Comparison of ENCODE assay signal across 15 cellular contexts in the genomic region with DNA sequence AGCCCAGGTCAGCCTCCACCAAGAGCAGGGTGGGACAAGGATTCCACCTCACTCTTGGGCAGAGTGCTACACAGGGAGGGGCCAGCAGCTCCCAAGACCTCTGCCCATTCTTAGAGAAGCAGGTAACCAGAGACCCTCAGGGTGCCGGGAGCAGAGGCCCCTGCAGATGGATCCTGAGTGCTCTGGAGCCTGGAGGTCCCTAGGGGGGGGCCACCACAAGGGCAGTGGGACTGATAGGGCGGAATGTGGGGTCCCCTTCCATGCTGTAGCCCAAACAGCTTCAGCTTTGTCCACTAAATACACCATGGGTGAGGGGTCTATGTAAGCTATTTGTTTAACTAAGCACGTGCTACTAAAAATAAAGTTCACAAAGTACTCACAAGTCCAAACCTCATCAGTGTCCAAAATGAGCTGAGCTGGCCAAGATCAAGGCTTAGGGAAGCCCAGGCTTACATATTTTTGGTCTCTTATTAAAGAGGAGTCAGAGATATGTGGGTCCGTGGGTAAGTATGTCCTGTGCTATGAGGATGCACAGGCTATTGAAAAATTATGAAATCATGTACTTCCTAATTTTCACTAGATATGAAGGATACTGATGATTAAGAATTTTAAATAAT.
"Had no signal": no experiment of that assay in that cellular context is flagged by ENCODE, and none has a peak within 500 bp of the region (broad histone marks: within the 10 kb centered on the region; RNA-seq: fewer than 3 reads in every experiment).

No MANE protein-coding gene starts in this region.

- H3K27me3 ChIP-seq: esophagus squamous epithelium, neural progenitor cell, pancreas had no signal

- DNase-seq: activated CD4-positive, alpha-beta T cell treated with anti-CD3 and anti-CD28 coated beads, Interleukin-2, amount 10 ng/mL, durations not matched to agents 24 days and 14 days; activated gamma-delta T cell treated with Interleukin-2 at 50 U/mL for 16 hours; activated naive CD8-positive, alpha-beta T cell treated with anti-CD3 and anti-CD28 coated beads for 36 hours; activated T-cell treated with anti-CD3 and anti-CD28 coated beads, Interleukin-2, amount 50 U/mL, for 72 hours; amniotic stem cell; dermis blood vessel endothelial cell; effector memory CD8-positive, alpha-beta T cell; esophagus squamous epithelium; spleen; stimulated activated CD4-positive, alpha-beta T cell treated with anti-CD3 and anti-CD28 coated beads, Interleukin-4, amount 100 ng/mL, for 4 hours had no signal

- H3K27ac ChIP-seq: esophagus squamous epithelium, neural progenitor cell, pancreas, spleen had no signal

- H3K9me3 ChIP-seq: pancreas had no signal

- H3K36me3 ChIP-seq: esophagus squamous epithelium, neural progenitor cell, pancreas, spleen had no signal

- ATAC-seq: activated T-cell treated with anti-CD3 and anti-CD28 coated beads, Interleukin-2, amount 50 U/mL, for 72 hours; effector memory CD8-positive, alpha-beta T cell; pancreas; SK-N-SH treated with all-trans-retinoic acid at 6 μM for 48 hours; stimulated activated memory B cell treated with anti-CD40 and anti-IgM and Interleukin-4, amounts not matched to agents 10 μg/mL and 1 μg/mL and 100 μg/mL, for 72 hours; T-cell had no signal

- H3K4me3 ChIP-seq: esophagus squamous epithelium, neural progenitor cell, pancreas, spleen had no signal

- H3K4me1 ChIP-seq: neural progenitor cell, pancreas, spleen had no signal
